In genomic region chr19:30682576-30683536, GRCh38 we compare ENCODE assay signal across 8 cellular contexts.
A peak's percentile ranks its signal among the peaks of the same experiment; 100 is the strongest.
DNase-seq lines count a peak whose midpoint lies in the region; ATAC-seq, FAIRE-seq and TF ChIP-seq lines count a peak whose summit lies in the region.

No MANE protein-coding gene starts in this region.

- H3K4me1 ChIP-seq in A549 = peaks cover 3% of the 10 kb centered on the region; the same call in 1 of the 3 replicates

- 4% methylated on average over 26 of the region's 26 CpGs for WGBS in A549 (ENCODE audit: missing lambda C conversion rate)

- peak overlapping the region; percentile 4; the same call in 1 of the 3 replicates for H3K4me2 ChIP-seq in A549

- TF ChIP-seq EP300 in A549 (IDR thresholded peaks at IDR 0.05) = no peak

- TF ChIP-seq RAD21 in A549 (conservative IDR thresholded peaks at IDR 0.05 in 1 of 2, IDR thresholded peaks at IDR 0.05 in 1 of 2) = peak; percentile 98

- DNase-seq in A549 (ENCODE audit: low read depth in 1 of 2, low spot score in 1 of 2) (peak; percentile 74 to 95), GM12891 (ENCODE audit: insufficient read length, low spot score) (peak; percentile 69), NCI-H2227 (lab: John Stamatoyannopoulos, UW; ENCODE audit: unreplicated experiment) (peak; percentile 93), coronary artery (ENCODE audit: low spot score) (no peak), left lobe of liver (ENCODE audit: low spot score) (peak; percentile 66)
- peak; percentile 22 for DNase-seq in activated CD4-positive, alpha-beta T cell treated with anti-CD3 and anti-CD28 coated beads for 1 hour
- peak; percentile 49 for DNase-seq in stimulated activated CD4-positive, alpha-beta T cell treated with anti-CD3 and anti-CD28 coated beads, Interleukin-4, amount 100 ng/mL, for 24 hours

- no peaks in the 10 kb centered on the region for H3K9me3 ChIP-seq in A549

- CTCF ChIA-PET in A549 (lab: Yijun Ruan, JAX) = interaction anchor here (0.6 to 10.8 kb wide), 101 partner anchors 7 to 1986 kb away, joined by 3 to 298 read pairs (median 4); no protein-coding TSS in a partner anchor

- TF ChIP-seq CTCF in A549 (IDR thresholded peaks at IDR 0.05) (peak; percentile 98), coronary artery (IDR thresholded peaks at IDR 0.05) (peak; percentile 57)

- H3K4me3 ChIP-seq in A549 = no peak overlapping the region
- no peak overlapping the region for H3K4me3 ChIP-seq in coronary artery

- POLR2A ChIA-PET in A549 (lab: Yijun Ruan, JAX) = interaction anchor here (0.6 to 1.8 kb wide), 2 partner anchors 1004 to 1077 kb away, joined by 3 to 6 read pairs; partner anchors contain the start of gene POP4

- TF ChIP-seq POLR2A in A549 (IDR thresholded peaks at IDR 0.05; ENCODE audit: low read length) = no peak
- TF ChIP-seq POLR2A in GM12891 (IDR thresholded peaks at IDR 0.05; ENCODE audit: low read depth, low read length) = no peak

- peak; percentile 98 for FAIRE-seq in A549 (lab: Jason Lieb, UNC)
- FAIRE-seq in GM12891 (lab: Jason Lieb, UNC) = no peak

- H3K27ac ChIP-seq in A549 (no peak overlapping the region), coronary artery (no peak overlapping the region)

- peak; percentile 62 to 89 for ATAC-seq in A549
- peak; percentile 95 for ATAC-seq in left lobe of liver
- no peak for ATAC-seq in HG02973 (IDR thresholded peaks at IDR 0.05; ENCODE audit: unreplicated experiment)

TF ChIP-seq in A549, 52 proteins besides CTCF, POLR2A, EP300 and RAD21:
- TF ChIP-seq FOSL2 (IDR thresholded peaks at IDR 0.05) (peak; percentile 65; the same call in 1 of the 2 replicates), FOSL2 (CRISPR knock-in tag; IDR thresholded peaks at IDR 0.05) (peak; percentile 96), ZNF302 (CRISPR knock-in tag; IDR thresholded peaks at IDR 0.05) (no peak), MYC (IDR thresholded peaks at IDR 0.05; ENCODE audit: borderline replicate concordance, low read length) (peak; percentile 43; the same call in 1 of the 2 replicates), SMC3 (IDR thresholded peaks at IDR 0.05) (peak; percentile 88), MAX (IDR thresholded peaks at IDR 0.05) (peak; percentile 37), RARB (CRISPR knock-in tag; IDR thresholded peaks at IDR 0.05) (peak; percentile 52; the same call in 1 of the 2 replicates), JUNB (IDR thresholded peaks at IDR 0.05) (no peak), ZSCAN20 (CRISPR knock-in tag; IDR thresholded peaks at IDR 0.05) (no peak)

TF ChIP-seq in GM12891, 5 proteins besides CTCF, POLR2A, EP300 and RAD21:
- TF ChIP-seq SPI1 (IDR thresholded peaks at IDR 0.05; ENCODE audit: low read depth, low read length) = no peak
